In genomic region chr13:21234537-21234936, GRCh38 we compare ENCODE assay signal across 14 cellular contexts. TPM values are rescaled to one million over a fixed set of nuclear protein-coding genes. Genes with fewer than 3 reads are reported as not detected.
DNase-seq lines count a peak whose midpoint lies in the region; TF ChIP-seq lines count a peak whose summit lies in the region.
"Had no signal": no experiment of that assay in that cellular context is flagged by ENCODE, and none has a peak within 500 bp of the region (broad histone marks: within the 10 kb centered on the region; RNA-seq: fewer than 3 reads in every experiment).

No MANE protein-coding gene starts in this region.

- TF ChIP-seq POLR2A in tibial nerve (IDR thresholded peaks at IDR 0.05) (no peak), thyroid gland (IDR thresholded peaks at IDR 0.05) (no peak)

- H3K4me2 ChIP-seq in smooth muscle cell = peak overlapping the region; percentile 71
- H3K4me2 ChIP-seq: neural progenitor cell had no signal

- no peak overlapping the region for H3K9ac ChIP-seq in smooth muscle cell (ENCODE audit: low read depth)
- H3K9ac ChIP-seq: neural progenitor cell had no signal

- H3K4me3 ChIP-seq in foreskin fibroblast (ENCODE audit: low read depth in 1 of 2, low read length in 2 of 2) (peak overlapping the region in 1 of 2 donors; percentile 7), smooth muscle cell (peak overlapping the region; percentile 13), tibial nerve (no peak overlapping the region), thyroid gland (replicated peaks in 1 of 3) (no peak overlapping the region)
- H3K4me3 ChIP-seq: neural progenitor cell, spleen, upper lobe of right lung had no signal

- in situ Hi-C loops in KBM-7 (cut with MboI; ENCODE audit: low pct_unique_long_range_greater_than_20kb, low sequenced_read_pairs) = no loop called here

- TF ChIP-seq CTCF in foreskin fibroblast (IDR thresholded peaks at IDR 0.05; ENCODE audit: low read depth, low read length) = no peak
- TF ChIP-seq CTCF in smooth muscle cell (IDR thresholded peaks at IDR 0.05; ENCODE audit: borderline replicate concordance, insufficient read depth, poor library complexity, severe bottlenecking) = no peak
- TF ChIP-seq CTCF in tibial nerve (IDR thresholded peaks at IDR 0.05) = no peak
- no peak for TF ChIP-seq CTCF in thyroid gland (IDR thresholded peaks at IDR 0.05)

- H4K20me1 ChIP-seq in smooth muscle cell (ENCODE audit: low read depth) = no peaks in the 10 kb centered on the region

- no peak overlapping the region for H2AFZ ChIP-seq in smooth muscle cell (ENCODE audit: low read depth)
- H2AFZ ChIP-seq: neural progenitor cell had no signal

- WGBS in smooth muscle cell (ENCODE audit: low lambda C conversion rate) = 52% methylated on average over 9 of the region's 9 CpGs
- WGBS in tibial nerve, 2 donors = 14 to 23% methylated on average over 9 of the region's 9 CpGs
- WGBS in thyroid gland, 2 donors = 66 to 68% methylated on average over 9 of the region's 9 CpGs

- H3F3A ChIP-seq in smooth muscle cell (ENCODE audit: low read depth) = no peaks in the 10 kb centered on the region

- H3K9me3 ChIP-seq in smooth muscle cell (replicated peaks; ENCODE audit: low read depth) = no peaks in the 10 kb centered on the region
- no peaks in the 10 kb centered on the region for H3K9me3 ChIP-seq in tibial nerve
- H3K9me3 ChIP-seq in thyroid gland = no peaks in the 10 kb centered on the region
- H3K9me3 ChIP-seq: upper lobe of right lung had no signal

- peak; percentile 7 for DNase-seq in NCI-H2227 (lab: John Stamatoyannopoulos, UW; ENCODE audit: unreplicated experiment)
- DNase-seq in NCI-H2227 treated with DMSO at 0.1 percent for 48 hours (lab: John Stamatoyannopoulos, UW) = no peak
- peak; percentile 69 for DNase-seq in M059J (ENCODE audit: low read depth)
- DNase-seq in foreskin fibroblast = peak; percentile 37 to 50
- no peak for DNase-seq in smooth muscle cell (lab: John Stamatoyannopoulos, UW; ENCODE audit: unreplicated experiment)
- DNase-seq in tibial nerve (ENCODE audit: low spot score in 2 of 2) = no peak
- no peak for DNase-seq in KBM-7
- no peak for DNase-seq in thyroid gland
- DNase-seq: Kasumi-1, kidney glomerular epithelial cell, NCI-H345, spleen, upper lobe of right lung had no signal

- H3K27me3 ChIP-seq in smooth muscle cell (ENCODE audit: low read depth) = no peaks in the 10 kb centered on the region
- no peaks in the 10 kb centered on the region for H3K27me3 ChIP-seq in tibial nerve
- no peaks in the 10 kb centered on the region for H3K27me3 ChIP-seq in thyroid gland
- H3K27me3 ChIP-seq: neural progenitor cell, spleen, upper lobe of right lung had no signal

- H3K79me2 ChIP-seq in smooth muscle cell (ENCODE audit: low read depth) = no peaks in the 10 kb centered on the region

- H3K4me1 ChIP-seq in smooth muscle cell (ENCODE audit: low read depth) = no peaks in the 10 kb centered on the region
- H3K4me1 ChIP-seq in tibial nerve = no peaks in the 10 kb centered on the region
- peaks cover 0 to 5% of the 10 kb centered on the region in 2 donors for H3K4me1 ChIP-seq in thyroid gland
- H3K4me1 ChIP-seq: neural progenitor cell, spleen, upper lobe of right lung had no signal

- no peak for TF ChIP-seq EP300 in tibial nerve (IDR thresholded peaks at IDR 0.05)

- H3K36me3 ChIP-seq in smooth muscle cell (ENCODE audit: low read depth) = no peaks in the 10 kb centered on the region
- no peaks in the 10 kb centered on the region for H3K36me3 ChIP-seq in tibial nerve
- H3K36me3 ChIP-seq in thyroid gland = no peaks in the 10 kb centered on the region
- H3K36me3 ChIP-seq: neural progenitor cell, spleen, upper lobe of right lung had no signal

- H3K27ac ChIP-seq in smooth muscle cell (ENCODE audit: low read depth) (peak overlapping the region; percentile 35), tibial nerve (no peak overlapping the region), thyroid gland (peak overlapping the region in 1 of 3 donors; percentile 45)
- H3K27ac ChIP-seq: neural progenitor cell, spleen, upper lobe of right lung had no signal

- intact Hi-C loops in thyroid gland (cut with DNase I) = no loop called here

RNA-seq across cellular contexts. Expression of gene MRPL57, which starts 58.1 kb away (rescaled TPM):
- 40.6 and 44.4 TPM in 2 replicates for total RNA-seq in M059J (2014; rRNA removed; shearing (Covaris generic))
- total RNA-seq in smooth muscle cell = 16.4 and 18.6 TPM in 2 replicates
- 31.0 and 31.5 TPM in 2 replicates for polyA plus RNA-seq in smooth muscle cell
- 10 to 100 TPM; 37.8 to 50.5 (median 42.3) TPM for total RNA-seq in tibial nerve
- total RNA-seq in thyroid gland = 10 to 100 TPM; 23.5 to 65.8 (median 33.2) TPM

RNA-seq across cellular contexts. Expression of gene SKA3, which starts 58.2 kb away (rescaled TPM):
- total RNA-seq in M059J (2014; rRNA removed; shearing (Covaris generic)) = 37.2 and 39.2 TPM in 2 replicates
- 5.4 and 6.5 TPM in 2 replicates for total RNA-seq in smooth muscle cell
- 4.9 and 7.2 TPM in 2 replicates for polyA plus RNA-seq in smooth muscle cell
- total RNA-seq in tibial nerve = 1 to 10 TPM in 1 of 4 donors, under 1 TPM in 3; 0.20 to 2.3 (median 0.26) TPM
- total RNA-seq in thyroid gland = 1 to 10 TPM in 2 of 4 donors, not detected in 2; 1.3 to 1.4 TPM

Comparison
In these comparisons a context has a peak if more than half of its experiments do, and no peak if none do; other contexts are left out.
1. DNase-seq: peak in NCI-H2227 (single experiment), M059J (single experiment) and foreskin fibroblast (2 of 2); none in NCI-H2227 treated with DMSO at 0.1 percent for 48 hours (single experiment), smooth muscle cell (single experiment), tibial nerve (0 of 2), KBM-7 (single experiment) and thyroid gland (0 of 2).